Comparison of ENCODE assay signal across 8 cellular contexts in the genomic region with DNA sequence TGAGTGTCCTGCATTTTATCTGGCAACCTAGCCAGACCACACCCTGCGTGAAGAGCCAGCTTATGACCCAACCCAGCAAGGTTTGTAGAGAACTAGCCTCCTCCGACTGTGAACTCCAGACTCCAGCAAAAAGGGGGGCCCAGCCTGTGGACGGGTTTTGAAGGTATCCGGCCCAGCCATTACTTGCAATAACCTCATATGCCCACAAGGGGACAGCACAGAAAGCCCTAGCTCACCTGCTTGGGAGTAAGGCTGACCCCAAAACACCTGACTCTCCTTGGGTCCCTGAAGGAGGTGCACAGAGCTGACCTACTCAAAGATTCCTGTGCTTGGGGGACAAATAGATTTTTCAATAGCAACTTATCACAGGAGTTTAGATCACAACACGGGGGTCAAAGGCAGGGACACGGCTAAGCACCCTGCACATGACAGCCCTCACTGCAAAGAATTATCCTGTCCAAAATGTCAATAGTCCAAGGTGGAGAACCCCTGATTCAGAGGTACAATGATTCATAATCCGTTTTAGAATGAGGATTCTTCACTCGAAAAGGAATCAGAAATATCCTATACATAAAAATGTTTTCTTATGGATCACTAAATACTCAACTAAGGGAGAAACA. TPM values are rescaled to one million over a fixed set of nuclear protein-coding genes. Genes with fewer than 3 reads are reported as not detected.
DNase-seq lines count a peak whose midpoint lies in the region; ATAC-seq, FAIRE-seq and TF ChIP-seq lines count a peak whose summit lies in the region.

No MANE protein-coding gene starts in this region.

- H4K20me1 ChIP-seq in SK-N-SH (ENCODE audit: insufficient read depth), result no peaks in the 10 kb centered on the region

- H3K27me3 ChIP-seq in SK-N-SH (ENCODE audit: insufficient read depth) (peaks cover 79% of the 10 kb centered on the region), body of pancreas (no peaks in the 10 kb centered on the region), upper lobe of right lung (peaks cover 4% of the 10 kb centered on the region)

- TF ChIP-seq POLR2A in A549 (IDR thresholded peaks at IDR 0.05; ENCODE audit: low read length) (no peak), body of pancreas (IDR thresholded peaks at IDR 0.05) (no peak)

- H3K36me3 ChIP-seq in SK-N-SH (replicated peaks in 1 of 2; ENCODE audit: control insufficient read depth in 1 of 2, insufficient read depth in 2 of 2, low read length in 1 of 2) (no peaks in the 10 kb centered on the region), body of pancreas (replicated peaks in 1 of 2; ENCODE audit: insufficient read depth in 1 of 2, low read depth in 2 of 2) (peaks cover 0 to 2% of the 10 kb centered on the region in 2 donors), upper lobe of right lung (no peaks in the 10 kb centered on the region)

- intact Hi-C loops in body of pancreas (cut with DNase I) (no loop called here), upper lobe of right lung (cut with DNase I) (no loop called here)

- ATAC-seq in A549, result peak in 1 of 2 experiments; percentile 78; a peak in 3 of 6 replicates
- peak; percentile 72 for ATAC-seq in GM18498 (IDR thresholded peaks at IDR 0.05; ENCODE audit: unreplicated experiment)
- ATAC-seq in HG03066 (IDR thresholded peaks at IDR 0.05; ENCODE audit: low read depth, unreplicated experiment), result peak; percentile 77
- ATAC-seq in body of pancreas, result no peak
- ATAC-seq in upper lobe of right lung, result peak; percentile 65

- no peak overlapping the region for H3K9ac ChIP-seq in SK-N-SH

- peak; percentile 19 to 32; a peak in 2 of 5 replicates for TF ChIP-seq RAD21 in A549 (conservative IDR thresholded peaks at IDR 0.05 in 1 of 2, IDR thresholded peaks at IDR 0.05 in 1 of 2)
- TF ChIP-seq RAD21 in SK-N-SH (IDR thresholded peaks at IDR 0.05; ENCODE audit: low read length), result peak; percentile 48

- no peak for TF ChIP-seq EP300 in A549 (IDR thresholded peaks at IDR 0.05)
- TF ChIP-seq EP300 in SK-N-SH (IDR thresholded peaks at IDR 0.05; ENCODE audit: borderline replicate concordance in 1 of 2, low read depth in 1 of 2, low read length in 1 of 2), result no peak

- H3K4me3 ChIP-seq in A549 (no peak overlapping the region), SK-N-SH (ENCODE audit: low read depth in 2 of 2, low read length in 1 of 2) (no peak overlapping the region; a peak in 1 of 4 replicates), body of pancreas (no peak overlapping the region), upper lobe of right lung (no peak overlapping the region)

- WGBS in A549 (ENCODE audit: missing lambda C conversion rate), result 11% methylated on average over 6 of the region's 8 CpGs
- WGBS in SK-N-SH (ENCODE audit: low lambda C conversion rate), result 7% methylated on average over 7 of the region's 8 CpGs
- WGBS in body of pancreas, 2 donors, result 17 to 21% methylated on average over 8 of the region's 8 CpGs

- no peaks in the 10 kb centered on the region for H3F3A ChIP-seq in SK-N-SH (replicated peaks; ENCODE audit: insufficient read depth)

- no peak overlapping the region for H3K4me2 ChIP-seq in A549
- H3K4me2 ChIP-seq in SK-N-SH, result no peak overlapping the region

- POLR2A ChIA-PET in A549 (lab: Yijun Ruan, JAX) (no interaction called here), SK-N-SH (lab: Yijun Ruan, JAX) (no interaction called here)

- CTCF ChIA-PET in A549 (lab: Yijun Ruan, JAX) (interaction anchor here (0.8 to 1.7 kb wide), 4 partner anchors 8 to 52 kb away, joined by 3 to 5 read pairs (median 4); no protein-coding TSS in a partner anchor), SK-N-SH (lab: Yijun Ruan, JAX) (interaction anchor here (0.6 to 10.7 kb wide), 20 partner anchors 11 to 446 kb away, joined by 3 to 120 read pairs (median 3); a partner anchor contains a TSS)

- no peaks in the 10 kb centered on the region for H3K9me2 ChIP-seq in SK-N-SH

- H2AFZ ChIP-seq in SK-N-SH (ENCODE audit: low read depth), result no peak overlapping the region

- TF ChIP-seq CTCF in A549 (IDR thresholded peaks at IDR 0.05), result peak; percentile 35
- TF ChIP-seq CTCF in SK-N-SH (IDR thresholded peaks at IDR 0.05), result peak; percentile 75
- peak; percentile 62 to 88 (median 74) for TF ChIP-seq CTCF in body of pancreas (IDR thresholded peaks at IDR 0.05)
- peak; percentile 81 for TF ChIP-seq CTCF in upper lobe of right lung (IDR thresholded peaks at IDR 0.05)

- no peaks in the 10 kb centered on the region for H3K4me1 ChIP-seq in A549
- H3K4me1 ChIP-seq in SK-N-SH (ENCODE audit: control insufficient read depth in 1 of 2, insufficient read depth in 2 of 2, low read depth in 1 of 2, low read length in 1 of 2), result no peaks in the 10 kb centered on the region
- H3K4me1 ChIP-seq in body of pancreas, result peaks cover 14% of the 10 kb centered on the region
- no peaks in the 10 kb centered on the region for H3K4me1 ChIP-seq in upper lobe of right lung

- H3K9me3 ChIP-seq in A549 (no peaks in the 10 kb centered on the region), SK-N-SH (no peaks in the 10 kb centered on the region), body of pancreas (no peaks in the 10 kb centered on the region), upper lobe of right lung (no peaks in the 10 kb centered on the region)

- H3K27ac ChIP-seq in A549 (no peak overlapping the region), SK-N-SH (ENCODE audit: low read depth in 2 of 2, low read length in 1 of 2) (no peak overlapping the region), body of pancreas (peak overlapping the region in 3 of 4 donors; percentile 29 to 79 (median 73)), upper lobe of right lung (no peak overlapping the region)

- FAIRE-seq in A549 (lab: Jason Lieb, UNC), result no peak

- no peaks in the 10 kb centered on the region for H3K79me2 ChIP-seq in SK-N-SH (ENCODE audit: insufficient read depth)

- DNase-seq in A549 (ENCODE audit: low read depth in 1 of 2, low spot score in 1 of 2) (peak; percentile 29 to 56), SK-N-SH (peak; percentile 73), body of pancreas (peak; percentile 48 to 56 (median 52)), lung microvascular endothelial cell (ENCODE audit: low read depth in 2 of 2) (peak; percentile 38 to 49), upper lobe of right lung (peak; percentile 58), NCI-H2029 (lab: John Stamatoyannopoulos, UW) (no peak)

TF ChIP-seq in A549, 52 proteins besides CTCF, POLR2A, EP300 and RAD21 (continues in another document):
- no peak for TF ChIP-seq RARB (CRISPR knock-in tag; IDR thresholded peaks at IDR 0.05)
- no peak for TF ChIP-seq CBX2 (IDR thresholded peaks at IDR 0.05; ENCODE audit: borderline replicate concordance, low read depth)
- no peak for TF ChIP-seq RCOR1 (IDR thresholded peaks at IDR 0.05; ENCODE audit: low read depth, low read length)
- TF ChIP-seq EHMT2 (IDR thresholded peaks at IDR 0.05; ENCODE audit: low read depth), result no peak

TF ChIP-seq in SK-N-SH, 30 proteins besides CTCF, POLR2A, EP300 and RAD21:
- TF ChIP-seq SMC3 (IDR thresholded peaks at IDR 0.05; ENCODE audit: low read depth, low read length) (peak; percentile 62), EZH2phosphoT487 (IDR thresholded peaks at IDR 0.05; ENCODE audit: borderline replicate concordance, low read depth) (no peak)
TF ChIP-seq in SK-N-SH: peak in this region for 1.

RNA-seq across cellular contexts. Expression of a gene that starts 4.5 kb away (rescaled TPM):
- polyA plus RNA-seq in A549 (2011; rRNA removed) (0.04 TPM in 1 of 2 replicates, not detected in the other), A549 (2017; fragmentation: RNase III; extraction: RNeasy Plus Mini Kit Qiagen cat#74134 plus additional on column Dnase treatment) (not detected in 3 replicates), SK-N-SH (2012; rRNA removed) (not detected in 2 replicates)
- polyA plus RNA-seq in A549 (2012; cell fraction: cytosol; rRNA removed), result not detected in 2 replicates
- 0.01 and 0.05 TPM in 2 replicates for polyA plus RNA-seq in A549 (2012; cell fraction: nucleus; rRNA removed)
- polyA minus RNA-seq in A549 (2011; rRNA and poly(A)+ RNA removed), result not detected in 2 replicates
- polyA plus RNA-seq in SK-N-SH (2012; cell fraction: cytosol; rRNA removed), result not detected in 2 replicates
- polyA plus RNA-seq in SK-N-SH (2012; cell fraction: nucleus; rRNA removed), result not detected in 2 replicates
- total RNA-seq in body of pancreas (100 to 1,000 TPM in 1 of 2 donors, 10 to 100 TPM in 1; 61.7 to 110 TPM), lung microvascular endothelial cell (not detected in 2 replicates), upper lobe of right lung (0.38 TPM)

RNA-seq across cellular contexts. Expression of a gene that starts 26.1 kb away (rescaled TPM):
- polyA plus RNA-seq in A549 (2011; rRNA removed) (0.26 and 0.32 TPM in 2 replicates), A549 (2017; fragmentation: RNase III; extraction: RNeasy Plus Mini Kit Qiagen cat#74134 plus additional on column Dnase treatment) (0.14 to 0.37 TPM (median 0.22 TPM) in 3 replicates), SK-N-SH (2012; rRNA removed) (1.2 and 1.8 TPM in 2 replicates)
- polyA plus RNA-seq in A549 (2012; cell fraction: cytosol; rRNA removed), result 0.09 and 0.10 TPM in 2 replicates
- polyA plus RNA-seq in A549 (2012; cell fraction: nucleus; rRNA removed), result 0.35 and 0.86 TPM in 2 replicates
- 1.1 and 1.2 TPM in 2 replicates for polyA minus RNA-seq in A549 (2011; rRNA and poly(A)+ RNA removed)
- polyA plus RNA-seq in SK-N-SH (2012; cell fraction: cytosol; rRNA removed), result 1.1 and 1.2 TPM in 2 replicates
- 4.0 and 4.7 TPM in 2 replicates for polyA plus RNA-seq in SK-N-SH (2012; cell fraction: nucleus; rRNA removed)
- total RNA-seq in body of pancreas (10 to 100 TPM; 37.1 to 84.0 TPM), lung microvascular endothelial cell (under 0.01 TPM in 2 replicates), upper lobe of right lung (12.8 TPM)

RNA-seq across cellular contexts. Expression of a gene that starts 52.5 kb away (rescaled TPM):
- polyA plus RNA-seq in A549 (2011; rRNA removed) (not detected in 2 replicates), A549 (2017; fragmentation: RNase III; extraction: RNeasy Plus Mini Kit Qiagen cat#74134 plus additional on column Dnase treatment) (not detected in 3 replicates), SK-N-SH (2012; rRNA removed) (not detected in 2 replicates)
- not detected in 2 replicates for polyA plus RNA-seq in A549 (2012; cell fraction: cytosol; rRNA removed)
- polyA plus RNA-seq in A549 (2012; cell fraction: nucleus; rRNA removed), result 0.02 TPM in 1 of 2 replicates, not detected in the other
- polyA minus RNA-seq in A549 (2011; rRNA and poly(A)+ RNA removed), result not detected in 2 replicates
- not detected in 2 replicates for polyA plus RNA-seq in SK-N-SH (2012; cell fraction: cytosol; rRNA removed)
- not detected in 2 replicates for polyA plus RNA-seq in SK-N-SH (2012; cell fraction: nucleus; rRNA removed)
- total RNA-seq in body of pancreas (not detected), lung microvascular endothelial cell (not detected in 2 replicates), upper lobe of right lung (not detected)

RNA-seq across cellular contexts. Expression of a gene that starts 58.3 kb away (rescaled TPM):
- polyA plus RNA-seq in A549 (2011; rRNA removed) (not detected in 2 replicates), A549 (2017; fragmentation: RNase III; extraction: RNeasy Plus Mini Kit Qiagen cat#74134 plus additional on column Dnase treatment) (not detected in 3 replicates), SK-N-SH (2012; rRNA removed) (not detected in 2 replicates)
- polyA plus RNA-seq in A549 (2012; cell fraction: cytosol; rRNA removed), result not detected in 2 replicates
- polyA plus RNA-seq in A549 (2012; cell fraction: nucleus; rRNA removed), result not detected in 2 replicates
- polyA minus RNA-seq in A549 (2011; rRNA and poly(A)+ RNA removed), result not detected in 2 replicates
- polyA plus RNA-seq in SK-N-SH (2012; cell fraction: cytosol; rRNA removed), result not detected in 2 replicates
- polyA plus RNA-seq in SK-N-SH (2012; cell fraction: nucleus; rRNA removed), result not detected in 2 replicates
- total RNA-seq in body of pancreas (not detected), lung microvascular endothelial cell (not detected in 2 replicates), upper lobe of right lung (not detected)

Comparison
In these comparisons a context has a peak if more than half of its experiments do, and no peak if none do; other contexts are left out.
1. H3K27ac ChIP-seq: peak in body of pancreas (3 of 4); none in A549 (0 of 2), SK-N-SH (0 of 2) and upper lobe of right lung (single experiment).
2. RNA of a gene that starts 4.5 kb away (total RNA-seq): 61.7 to 110 TPM in body of pancreas; 0.38 TPM in upper lobe of right lung (single experiment) and not detected in lung microvascular endothelial cell; every median in the first group is over 10 times any median in the second.
3. RNA of a gene that starts 26.1 kb away (total RNA-seq): 37.1 to 84.0 TPM in body of pancreas and 12.8 TPM in upper lobe of right lung (single experiment); under 0.01 TPM in lung microvascular endothelial cell; every median in the first group is over 10 times any median in the second.
4. Peak in every context shown above with its lines, with median percentiles within 50 percentile points of each other: CTCF ChIP-seq.